In genomic region chr11:17504330-17505107, GRCh38 we compare ENCODE assay signal across 8 cellular contexts. TPM values are rescaled to one million over a fixed set of nuclear protein-coding genes. Genes with fewer than 3 reads are reported as not detected.
A peak's percentile ranks its signal among the peaks of the same experiment; 100 is the strongest.
DNase-seq lines count a peak whose midpoint lies in the region; ATAC-seq, FAIRE-seq and TF ChIP-seq lines count a peak whose summit lies in the region.

No MANE protein-coding gene starts in this region.

- H3K79me2 ChIP-seq in MM.1S (ENCODE audit: low read length) = no peaks in the 10 kb centered on the region

- no peaks in the 10 kb centered on the region for H3F3A ChIP-seq in MM.1S (ENCODE audit: insufficient read depth, low read length)

- H3K27me3 ChIP-seq in MM.1S (replicated peaks; ENCODE audit: insufficient read depth, low read length) = peaks cover 16% of the 10 kb centered on the region
- H3K27me3 ChIP-seq in foreskin keratinocyte = peaks cover 9% of the 10 kb centered on the region
- no peaks in the 10 kb centered on the region for H3K27me3 ChIP-seq in pancreas
- no peaks in the 10 kb centered on the region for H3K27me3 ChIP-seq in tibial artery

- DNase-seq in MM.1S = peak; percentile 65
- peak; percentile 76 for DNase-seq in RWPE1 (ENCODE audit: low spot score)
- DNase-seq in activated effector memory CD4-positive, alpha-beta T cell treated with Interleukin-2 at 50 U/mL for 16 hours = peak; percentile 57
- peak; percentile 11 to 41 for DNase-seq in foreskin keratinocyte
- DNase-seq in pancreas = peak; percentile 70 to 92 (median 88)
- peak; percentile 78 to 86 for DNase-seq in tibial artery

- no peaks in the 10 kb centered on the region for H3K9me2 ChIP-seq in MM.1S (replicated peaks; ENCODE audit: insufficient read depth, low read length)

- H3K4me3 ChIP-seq in MM.1S (ENCODE audit: low read length) (no peak overlapping the region), pancreas (no peak overlapping the region), tibial artery (no peak overlapping the region)

- 29 to 34% methylated on average over 9 of the region's 9 CpGs for WGBS in pancreas, 2 donors

- H3K27ac ChIP-seq in C4-2B (no peak overlapping the region), MM.1S (ENCODE audit: low read length) (no peak overlapping the region), RWPE1 (no peak overlapping the region), foreskin keratinocyte (no peak overlapping the region), pancreas (no peak overlapping the region), tibial artery (no peak overlapping the region)

- CTCF ChIA-PET in RWPE1 (lab: Yijun Ruan, JAX) = interaction anchor here (0.5 to 4.9 kb wide), 11 partner anchors 8 to 429 kb away, joined by 3 to 41 read pairs (median 3); no protein-coding TSS in a partner anchor

- no peak overlapping the region for H2AFZ ChIP-seq in MM.1S (ENCODE audit: low read length)

- intact Hi-C loops in pancreas (cut with DNase I) = loop anchor here in 2 of 3 donors (5.0 to 10.0 kb wide), 2 partner anchors 130 to 277 kb away; no protein-coding TSS in a partner anchor
- intact Hi-C loops in tibial artery (cut with DNase I; ENCODE audit: low total_unique reads) = no loop called here

- no peak overlapping the region for H3K4me2 ChIP-seq in MM.1S (ENCODE audit: low read depth, low read length)

- H3K4me1 ChIP-seq in MM.1S (ENCODE audit: low read length) (no peaks in the 10 kb centered on the region), foreskin keratinocyte (no peaks in the 10 kb centered on the region), pancreas (no peaks in the 10 kb centered on the region), tibial artery (peaks cover 0 to 18% (median 17%) of the 10 kb centered on the region in 4 donors)

- H3K9ac ChIP-seq in MM.1S (ENCODE audit: low read length) = no peak overlapping the region

- POLR2A ChIA-PET in RWPE1 (lab: Yijun Ruan, JAX; ENCODE audit: low non-redundant PET) = no interaction called here

- H4K20me1 ChIP-seq in MM.1S (ENCODE audit: insufficient read depth, low read length) = no peaks in the 10 kb centered on the region

- no peak for FAIRE-seq in pancreas (lab: Jason Lieb, UNC)

- ATAC-seq in GM21381 (IDR thresholded peaks at IDR 0.05; ENCODE audit: unreplicated experiment) (peak; percentile 51), foreskin keratinocyte (peak; percentile 75), pancreas (peak; percentile 88 to 97 (median 94))

- H3K36me3 ChIP-seq in MM.1S (replicated peaks; ENCODE audit: insufficient read depth, low read length) = no peaks in the 10 kb centered on the region
- H3K36me3 ChIP-seq in pancreas = no peaks in the 10 kb centered on the region
- H3K36me3 ChIP-seq in tibial artery = no peaks in the 10 kb centered on the region

- no peaks in the 10 kb centered on the region for H3K9me3 ChIP-seq in MM.1S (replicated peaks; ENCODE audit: insufficient read depth, low read length)
- no peaks in the 10 kb centered on the region for H3K9me3 ChIP-seq in pancreas
- no peaks in the 10 kb centered on the region for H3K9me3 ChIP-seq in tibial artery

- TF ChIP-seq CTCF in C4-2B (conservative IDR thresholded peaks at IDR 0.05) (peak; percentile 97), MM.1S (IDR thresholded peaks at IDR 0.05; ENCODE audit: low read length) (peak; percentile 90), RWPE1 (conservative IDR thresholded peaks at IDR 0.05; ENCODE audit: low read depth) (peak; percentile 74), foreskin keratinocyte (conservative IDR thresholded peaks at IDR 0.05) (peak; percentile 88), pancreas (IDR thresholded peaks at IDR 0.05) (peak; percentile 78 to 95 (median 91)), tibial artery (IDR thresholded peaks at IDR 0.05) (peak; percentile 94 to 98)

RNA-seq across cellular contexts. Expression of gene ABCC8, which starts 27.9 kb away (rescaled TPM):
- not detected in 2 replicates for total RNA-seq in foreskin keratinocyte
- not detected in 2 replicates for polyA plus RNA-seq in foreskin keratinocyte
- 10 to 100 TPM; 14.9 to 77.3 (median 38.4) TPM for total RNA-seq in pancreas
- 100 to 1,000 TPM; 196 to 917 TPM for polyA plus RNA-seq in pancreas

RNA-seq across cellular contexts. Expression of gene USH1C, which starts 39.7 kb away (rescaled TPM):
- not detected in 2 replicates for total RNA-seq in foreskin keratinocyte
- not detected in 2 replicates for polyA plus RNA-seq in foreskin keratinocyte
- total RNA-seq in pancreas = 1 to 10 TPM; 3.5 to 9.8 (median 7.6) TPM
- 10 to 100 TPM; 10.1 to 44.3 TPM for polyA plus RNA-seq in pancreas

RNA-seq across cellular contexts. Expression of gene OTOG, which starts 42.5 kb away (rescaled TPM):
- total RNA-seq in foreskin keratinocyte = not detected in 2 replicates
- not detected in 2 replicates for polyA plus RNA-seq in foreskin keratinocyte
- total RNA-seq in pancreas = not detected
- not detected for polyA plus RNA-seq in pancreas

Comparison
In these comparisons a context has a peak if more than half of its experiments do, and no peak if none do; other contexts are left out.
1. DNase-seq: peak in every context shown above with its lines; median percentile 88 in pancreas; 82 in tibial artery; 76 in RWPE1; 65 in MM.1S; 57 in activated effector memory CD4-positive, alpha-beta T cell treated with Interleukin-2 at 50 U/mL for 16 hours; 26 in foreskin keratinocyte.
2. RNA of gene ABCC8, which starts 27.9 kb away (total RNA-seq): 14.9 to 77.3 TPM in pancreas; not detected in foreskin keratinocyte; every median in the first group is over 10 times any median in the second.
3. Peak in every context shown above with its lines, with median percentiles within 50 percentile points of each other: CTCF ChIP-seq and ATAC-seq.